8 cellular contexts compared by ENCODE assay signal in genomic region chr3:142904639-142905441, GRCh38. TPM values are rescaled to one million over a fixed set of nuclear protein-coding genes. Genes with fewer than 3 reads are reported as not detected.
DNase-seq lines count a peak whose midpoint lies in the region; ATAC-seq, FAIRE-seq and TF ChIP-seq lines count a peak whose summit lies in the region.

No MANE protein-coding gene starts in this region.

- H3K9me2 ChIP-seq in Karpas-422 (replicated peaks; ENCODE audit: insufficient read depth, low read length) = no peaks in the 10 kb centered on the region

- H3K36me3 ChIP-seq in Karpas-422 (ENCODE audit: insufficient read depth, low read length) (no peaks in the 10 kb centered on the region), bronchial epithelial cell (ENCODE audit: control insufficient read depth, insufficient read depth, low read length) (no peaks in the 10 kb centered on the region)

- H3K4me2 ChIP-seq in Karpas-422 (ENCODE audit: low read depth, low read length, poor library complexity, severe bottlenecking) = no peak overlapping the region

- H3K4me1 ChIP-seq in Karpas-422 (ENCODE audit: low read length) = no peaks in the 10 kb centered on the region

- no peaks in the 10 kb centered on the region for H3K9me3 ChIP-seq in Karpas-422 (ENCODE audit: low read length)

- no peaks in the 10 kb centered on the region for H3K79me2 ChIP-seq in Karpas-422 (ENCODE audit: low read length)

- H3K27ac ChIP-seq in Karpas-422 (ENCODE audit: low read length) = no peak overlapping the region

- FAIRE-seq in bronchial epithelial cell (lab: Jason Lieb, UNC) = peak; percentile 62

- DNase-seq in Karpas-422 = peak; percentile 49
- DNase-seq in bronchial epithelial cell (ENCODE audit: low read depth) = peak; percentile 59
- DNase-seq in omental fat pad (ENCODE audit: low spot score) = no peak
- no peak for DNase-seq in NCI-H748 treated with DMSO at 0.1 percent for 48 hours (lab: John Stamatoyannopoulos, UW)
- DNase-seq in stimulated activated CD4-positive, alpha-beta T cell treated with anti-CD3 and anti-CD28 coated beads, Interleukin-1b, Interleukin-23, amount 100 ng/mL, for 48 hours = no peak
- no peak for DNase-seq in UCSD-AML1 (lab: John Stamatoyannopoulos, UW; ENCODE audit: unreplicated experiment)
- no peak for DNase-seq in stimulated activated CD4-positive, alpha-beta T cell treated with anti-CD3 and anti-CD28 coated beads, Interleukin-4, amount 100 ng/mL, for 1 hour

- H3K9ac ChIP-seq in Karpas-422 (ENCODE audit: low read length) = no peak overlapping the region

- no peak overlapping the region for H3K4me3 ChIP-seq in Karpas-422 (ENCODE audit: low read length)
- H3K4me3 ChIP-seq in bronchial epithelial cell (ENCODE audit: low read depth, low read length) = no peak overlapping the region

- ATAC-seq in GM18498 (IDR thresholded peaks at IDR 0.05; ENCODE audit: unreplicated experiment) (peak; percentile 46), omental fat pad (ENCODE audit: low FRiP score) (peak; percentile 50)

- H3K27me3 ChIP-seq in Karpas-422 (ENCODE audit: low read length) (no peaks in the 10 kb centered on the region), bronchial epithelial cell (ENCODE audit: control insufficient read depth, insufficient read depth, low read length) (no peaks in the 10 kb centered on the region)

- TF ChIP-seq CTCF in bronchial epithelial cell (IDR thresholded peaks at IDR 0.05; ENCODE audit: insufficient read depth, low read length, severe bottlenecking) = peak; percentile 11
- TF ChIP-seq CTCF in omental fat pad (IDR thresholded peaks at IDR 0.05) = no peak

- H4K20me1 ChIP-seq in Karpas-422 (ENCODE audit: insufficient read depth, low read depth, low read length) = no peaks in the 10 kb centered on the region

- H2AFZ ChIP-seq in Karpas-422 (ENCODE audit: low read length) = no peak overlapping the region

RNA-seq across cellular contexts. Expression of gene PCOLCE2, which starts 16.0 kb away (rescaled TPM):
- not detected in 2 replicates for total RNA-seq in Karpas-422 (2014; rRNA removed; shearing (Covaris generic); ENCODE audit: low replicate concordance)
- total RNA-seq in bronchial epithelial cell = 0.38 and 1.1 TPM in 2 replicates
- total RNA-seq in omental fat pad = 100 to 1,000 TPM in 3 of 4 donors, 10 to 100 TPM in 1; 70.3 to 238 (median 159) TPM

RNA-seq across cellular contexts. Expression of gene PAQR9, which starts 58.6 kb away (rescaled TPM):
- total RNA-seq in Karpas-422 (2014; rRNA removed; shearing (Covaris generic); ENCODE audit: low replicate concordance) = not detected in 2 replicates
- not detected in 2 replicates for total RNA-seq in bronchial epithelial cell
- 1 to 10 TPM in 1 of 4 donors, under 1 TPM in 1, not detected in 2; 0.93 to 1.8 TPM for total RNA-seq in omental fat pad

Comparison
In these comparisons a context has a peak if more than half of its experiments do, and no peak if none do; other contexts are left out.
1. DNase-seq: peak in Karpas-422 (single experiment) and bronchial epithelial cell (single experiment); none in omental fat pad (single experiment), NCI-H748 treated with DMSO at 0.1 percent for 48 hours (single experiment), stimulated activated CD4-positive, alpha-beta T cell treated with anti-CD3 and anti-CD28 coated beads, Interleukin-1b, Interleukin-23, amount 100 ng/mL, for 48 hours (single experiment), UCSD-AML1 (single experiment) and stimulated activated CD4-positive, alpha-beta T cell treated with anti-CD3 and anti-CD28 coated beads, Interleukin-4, amount 100 ng/mL, for 1 hour (single experiment).
2. RNA of gene PCOLCE2, which starts 16.0 kb away (total RNA-seq): 70.3 to 238 TPM in omental fat pad; 0.38 to 1.1 TPM in bronchial epithelial cell and not detected in Karpas-422; every median in the first group is over 10 times any median in the second.